28 cellular contexts compared by ENCODE assay signal in genomic region chr4:1156069-1156468, GRCh38.
"Had no signal": no experiment of that assay in that cellular context is flagged by ENCODE, and none has a peak within 500 bp of the region (broad histone marks: within the 10 kb centered on the region; RNA-seq: fewer than 3 reads in every experiment).

No MANE protein-coding gene starts in this region.

- ATAC-seq: left lobe of liver; naive thymus-derived CD4-positive, alpha-beta T cell; sciatic nerve; stimulated activated effector memory CD8-positive, alpha-beta T cell treated with anti-CD3 and anti-CD28 coated beads, Interleukin-12 subunit alpha, Interleukin-12 subunit beta, amount 100 ng/mL, for 72 hours had no signal

- H3K27ac ChIP-seq: dorsolateral prefrontal cortex, gastrocnemius medialis, heart left ventricle, hepatocyte, neural progenitor cell, ovary, testis, tibial nerve, upper lobe of left lung had no signal

- H3K4me1 ChIP-seq: neural progenitor cell, testis had no signal

- H3K27ac Mint-ChIP-seq: naive thymus-derived CD4-positive, alpha-beta T cell; nephron; neural progenitor cell; stimulated activated effector memory CD8-positive, alpha-beta T cell treated with anti-CD3 and anti-CD28 coated beads, Interleukin-12 subunit alpha, Interleukin-12 subunit beta, amount 100 ng/mL, for 72 hours had no signal

- H3K4me1 Mint-ChIP-seq: naive thymus-derived CD4-positive, alpha-beta T cell; nephron; neural progenitor cell; stimulated activated effector memory CD8-positive, alpha-beta T cell treated with anti-CD3 and anti-CD28 coated beads, Interleukin-12 subunit alpha, Interleukin-12 subunit beta, amount 100 ng/mL, for 72 hours had no signal

- H3K27me3 ChIP-seq: hepatocyte, ovary, right atrium auricular region, testis, tibial nerve, upper lobe of left lung had no signal

- H3K9me3 ChIP-seq: gastrocnemius medialis, ovary, testis had no signal

- H3K4me3 Mint-ChIP-seq: naive thymus-derived CD4-positive, alpha-beta T cell; nephron; neural progenitor cell; stimulated activated effector memory CD8-positive, alpha-beta T cell treated with anti-CD3 and anti-CD28 coated beads, Interleukin-12 subunit alpha, Interleukin-12 subunit beta, amount 100 ng/mL, for 72 hours had no signal

- H3K36me3 Mint-ChIP-seq: neural progenitor cell; stimulated activated effector memory CD8-positive, alpha-beta T cell treated with anti-CD3 and anti-CD28 coated beads, Interleukin-12 subunit alpha, Interleukin-12 subunit beta, amount 100 ng/mL, for 72 hours had no signal

- H3K9me3 Mint-ChIP-seq: stimulated activated effector memory CD8-positive, alpha-beta T cell treated with anti-CD3 and anti-CD28 coated beads, Interleukin-12 subunit alpha, Interleukin-12 subunit beta, amount 100 ng/mL, for 72 hours had no signal

- H3K4me3 ChIP-seq: dorsolateral prefrontal cortex, gastrocnemius medialis, heart left ventricle, hepatocyte, neural progenitor cell, ovary, right atrium auricular region, smooth muscle cell, stomach, testis, tibial nerve, upper lobe of left lung had no signal

- DNase-seq: dorsolateral prefrontal cortex; effector CD4-positive, alpha-beta T cell; foreskin fibroblast; gastrocnemius medialis; heart left ventricle; kidney; mesendoderm; midbrain; naive thymus-derived CD4-positive, alpha-beta T cell; nucleus accumbens; ovary; stimulated activated CD4-positive, alpha-beta T cell treated with anti-CD3 and anti-CD28 coated beads, Interleukin-12 subunit alpha, Interleukin-12 subunit beta, amount 100 ng/mL, for 4 hours; stimulated activated CD4-positive, alpha-beta T cell treated with anti-CD3 and anti-CD28 coated beads, Interleukin-1b, Interleukin-23, amount 100 ng/mL, for 48 hours; stimulated activated CD4-positive, alpha-beta T cell treated with anti-CD3 and anti-CD28 coated beads, Interleukin-4, amount 100 ng/mL, for 24 hours; stimulated activated naive CD4-positive, alpha-beta T cell treated with Interleukin-2 at 50 U/mL for 16 hours; stomach; substantia nigra; testis; upper lobe of left lung had no signal

- H3K79me2 ChIP-seq: hepatocyte had no signal

- H3K36me3 ChIP-seq: gastrocnemius medialis, heart left ventricle, neural progenitor cell, ovary, right atrium auricular region, stomach, tibial nerve, upper lobe of left lung had no signal

- H2AFZ ChIP-seq: hepatocyte, neural progenitor cell had no signal

- H3K9ac ChIP-seq: neural progenitor cell had no signal

- H3K4me2 ChIP-seq: hepatocyte, neural progenitor cell, smooth muscle cell had no signal
